Comparison of ENCODE assay signal across 8 cellular contexts in genomic region chr5:109695005-109695926, GRCh38. TPM values are rescaled to one million over a fixed set of nuclear protein-coding genes. Genes with fewer than 3 reads are reported as not detected.
DNase-seq lines count a peak whose midpoint lies in the region; ATAC-seq and TF ChIP-seq lines count a peak whose summit lies in the region.

No MANE protein-coding gene starts in this region.

- peak overlapping the region; percentile 54 to 96 (median 80) for H3K4me3 Mint-ChIP-seq in CD4-positive, alpha-beta memory T cell
- no peak overlapping the region for H3K4me3 Mint-ChIP-seq in endothelial cell (ENCODE audit: unreplicated experiment)

- ATAC-seq in GM19463 (IDR thresholded peaks at IDR 0.05; ENCODE audit: unreplicated experiment) (peak; percentile 49), HG03442 (IDR thresholded peaks at IDR 0.05; ENCODE audit: unreplicated experiment) (peak; percentile 60)

- peak overlapping the region; percentile 15 to 86 (median 76) for H3K27ac Mint-ChIP-seq in CD4-positive, alpha-beta memory T cell
- H3K27ac Mint-ChIP-seq in endothelial cell (ENCODE audit: unreplicated experiment): peak overlapping the region; percentile 80

- H3K27ac ChIP-seq in CD4-positive, alpha-beta memory T cell (ENCODE audit: low read depth, low read length): peak overlapping the region; percentile 33

- peaks cover 83% of the 10 kb centered on the region for H3K4me1 ChIP-seq in CD4-positive, alpha-beta memory T cell (ENCODE audit: insufficient read depth, low read length)

- no peaks in the 10 kb centered on the region for H3K9me3 ChIP-seq in CD4-positive, alpha-beta memory T cell (ENCODE audit: control insufficient read depth in 1 of 2, low read length in 2 of 2)
- H3K9me3 ChIP-seq in MG63: no peaks in the 10 kb centered on the region

- no peaks in the 10 kb centered on the region for H3K9me3 Mint-ChIP-seq in CD4-positive, alpha-beta memory T cell
- no peaks in the 10 kb centered on the region for H3K9me3 Mint-ChIP-seq in endothelial cell (ENCODE audit: unreplicated experiment)

- intact Hi-C loops in CD4-positive, alpha-beta memory T cell (cut with micrococcal nuclease): no loop called here

- H3K4me3 ChIP-seq in CD4-positive, alpha-beta memory T cell (ENCODE audit: low read length in 2 of 2): no peak overlapping the region
- H3K4me3 ChIP-seq in MG63: no peak overlapping the region

- no peak for TF ChIP-seq CTCF in endothelial cell (IDR thresholded peaks at IDR 0.05; ENCODE audit: unreplicated experiment)

- no peak for DNase-seq in CD4-positive, alpha-beta memory T cell
- DNase-seq in endothelial cell (ENCODE audit: low spot score) (no peak), MG63 (no peak), NK-92 (lab: John Stamatoyannopoulos, UW; ENCODE audit: unreplicated experiment) (no peak), HPDE6-E6E7 (ENCODE audit: extremely low spot score) (no peak)
- DNase-seq in activated CD4-positive, alpha-beta T cell treated with anti-CD3 and anti-CD28 coated beads for 48 hours: no peak

- POLR2A ChIA-PET in CD4-positive, alpha-beta memory T cell (lab: Charles Lee; ENCODE audit: partially characterized antibody): interaction anchor here (0.6 to 1.2 kb wide), 2 partner anchors 48 to 162 kb away, joined by 3 to 9 read pairs; no protein-coding TSS in a partner anchor

- no peaks in the 10 kb centered on the region for H3K36me3 ChIP-seq in CD4-positive, alpha-beta memory T cell (ENCODE audit: insufficient read depth, low read length)
- peaks cover 17% of the 10 kb centered on the region for H3K36me3 ChIP-seq in MG63

- peaks cover 66 to 96% (median 82%) of the 10 kb centered on the region in 4 donors for H3K4me1 Mint-ChIP-seq in CD4-positive, alpha-beta memory T cell
- peaks cover 73% of the 10 kb centered on the region for H3K4me1 Mint-ChIP-seq in endothelial cell (ENCODE audit: unreplicated experiment)

- H3K27me3 ChIP-seq in CD4-positive, alpha-beta memory T cell (ENCODE audit: insufficient read depth, low read length): no peaks in the 10 kb centered on the region
- no peaks in the 10 kb centered on the region for H3K27me3 ChIP-seq in MG63

- CTCF ChIA-PET in CD4-positive, alpha-beta memory T cell (lab: Charles Lee; ENCODE audit: partially characterized antibody): interaction anchor here (0.5 to 1.6 kb wide), 4 partner anchors 93 to 930 kb away, joined by 3 to 4 read pairs (median 3); no protein-coding TSS in a partner anchor

- no peaks in the 10 kb centered on the region for H3K27me3 Mint-ChIP-seq in CD4-positive, alpha-beta memory T cell
- peaks cover 6% of the 10 kb centered on the region for H3K27me3 Mint-ChIP-seq in endothelial cell (ENCODE audit: unreplicated experiment)

- peaks cover 15 to 18% of the 10 kb centered on the region in 2 donors for H3K36me3 Mint-ChIP-seq in CD4-positive, alpha-beta memory T cell
- no peaks in the 10 kb centered on the region for H3K36me3 Mint-ChIP-seq in endothelial cell (ENCODE audit: low read depth, unreplicated experiment)

RNA-seq across cellular contexts. Expression of gene MAN2A1, which starts 5.5 kb away (rescaled TPM):
- 10 to 100 TPM; 79.8 to 81.0 TPM for total RNA-seq in CD4-positive, alpha-beta memory T cell
- 10 to 100 TPM; 21.0 to 24.0 TPM for polyA plus RNA-seq in CD4-positive, alpha-beta memory T cell
- total RNA-seq in endothelial cell (ENCODE audit: unreplicated experiment): 83.6 TPM
- 60.3 and 67.9 TPM in 2 replicates for total RNA-seq in MG63 (2014; rRNA removed; shearing (Covaris generic); ENCODE audit: low replicate concordance)
